In genomic region chr13:27007166-27007565, GRCh38 we compare ENCODE assay signal across 10 cellular contexts.
A peak's percentile ranks its signal among the peaks of the same experiment; 100 is the strongest.
DNase-seq lines count a peak whose midpoint lies in the region; ATAC-seq and TF ChIP-seq lines count a peak whose summit lies in the region.
"Had no signal": no experiment of that assay in that cellular context is flagged by ENCODE, and none has a peak within 500 bp of the region (broad histone marks: within the 10 kb centered on the region; RNA-seq: fewer than 3 reads in every experiment).

No MANE protein-coding gene starts in this region.

- H3K4me3 ChIP-seq in AG04450 (ENCODE audit: low read depth, low read length) (peak overlapping the region; percentile 48), duodenal mucosa (ENCODE audit: low read depth in 1 of 2, low read length in 2 of 2) (peak overlapping the region; percentile 71 to 80)

- no peak for ATAC-seq in GM21717 (IDR thresholded peaks at IDR 0.05; ENCODE audit: unreplicated experiment)

- no peaks in the 10 kb centered on the region for H3K36me3 ChIP-seq in duodenal mucosa (ENCODE audit: control insufficient read depth in 1 of 2, insufficient read depth in 2 of 2, low read length in 2 of 2)
- H3K36me3 ChIP-seq: neutrophil had no signal

- POLR2A ChIA-PET in AG04450 (lab: Yijun Ruan, JAX): no interaction called here

- H3K27me3 ChIP-seq in AG04450 (ENCODE audit: control insufficient read depth, insufficient read depth, low read length): peaks cover 10% of the 10 kb centered on the region
- H3K27me3 ChIP-seq in duodenal mucosa (ENCODE audit: control insufficient read depth in 1 of 2, insufficient read depth in 2 of 2, low read length in 2 of 2): no peaks in the 10 kb centered on the region

- H3K9me3 ChIP-seq in AG04450 (ENCODE audit: control insufficient read depth, insufficient read depth, low read length) (peaks cover 3% of the 10 kb centered on the region), duodenal mucosa (ENCODE audit: control insufficient read depth in 1 of 2, low read length in 2 of 2) (no peaks in the 10 kb centered on the region)
- H3K9me3 ChIP-seq: neutrophil had no signal

- no peak for TF ChIP-seq CTCF in AG04450 (IDR thresholded peaks at IDR 0.05; ENCODE audit: low read depth, low read length)

- H3K9ac ChIP-seq in duodenal mucosa (ENCODE audit: low read depth in 1 of 2, low read length in 2 of 2): peak overlapping the region; percentile 48 to 64

- peaks cover 15 to 22% of the 10 kb centered on the region in 2 donors for H3K4me1 ChIP-seq in duodenal mucosa (ENCODE audit: control insufficient read depth in 1 of 2, insufficient read depth in 2 of 2, low read length in 2 of 2)

- H3K27ac ChIP-seq in AG04450 (ENCODE audit: low read depth, low read length) (no peak overlapping the region), duodenal mucosa (ENCODE audit: low read depth, low read length) (no peak overlapping the region)
- H3K27ac ChIP-seq: neutrophil had no signal

- DNase-seq in AG04450 (ENCODE audit: low read depth, low spot score): no peak
- DNase-seq in NCI-H2107 (lab: John Stamatoyannopoulos, UW): peak; percentile 55
- DNase-seq in myocyte (ENCODE audit: low read depth): peak; percentile 94
- DNase-seq in AML-193 (lab: John Stamatoyannopoulos, UW): no peak
- no peak for DNase-seq in germinal center (ENCODE audit: low spot score)
- no peak for DNase-seq in T-helper 1 cell
- DNase-seq: DND-41 had no signal

- CTCF ChIA-PET in AG04450 (lab: Charles Lee): interaction anchor here (0.6 to 1.5 kb wide), 2 partner anchors 22 to 248 kb away, joined by 3 to 9 read pairs; no protein-coding TSS in a partner anchor

Comparison
In these comparisons a context has a peak if more than half of its experiments do, and no peak if none do; other contexts are left out.
1. DNase-seq: peak in NCI-H2107 (single experiment) and myocyte (single experiment); none in AG04450 (single experiment), AML-193 (0 of 2), germinal center (single experiment) and T-helper 1 cell (0 of 5).